In genomic region chr11:64379160-64379559, GRCh38 we compare ENCODE assay signal across 21 cellular contexts. TPM values are rescaled to one million over a fixed set of nuclear protein-coding genes. Genes with fewer than 3 reads are reported as not detected.
DNase-seq lines count a peak whose midpoint lies in the region; ATAC-seq and TF ChIP-seq lines count a peak whose summit lies in the region.
"Had no signal": no experiment of that assay in that cellular context is flagged by ENCODE, and none has a peak within 500 bp of the region (broad histone marks: within the 10 kb centered on the region; RNA-seq: fewer than 3 reads in every experiment).

No MANE protein-coding gene starts in this region.

- H3K18ac ChIP-seq in neuronal stem cell (ENCODE audit: low read length): peak overlapping the region; percentile 50

- POLR2A ChIA-PET in WTC11 (lab: Charles Lee): no interaction called here

- H3K9ac ChIP-seq in BLaER1: no peak overlapping the region
- H3K9ac ChIP-seq in neuronal stem cell (ENCODE audit: low read depth, low read length, poor library complexity): no peak overlapping the region

- no peaks in the 10 kb centered on the region for H3K79me1 ChIP-seq in neuronal stem cell (ENCODE audit: low read depth, low read length)

- H3K27me3 ChIP-seq in BLaER1 (peaks cover 3% of the 10 kb centered on the region; the same call in 1 of the 2 replicates), neuronal stem cell (ENCODE audit: control insufficient read depth in 3 of 3, insufficient read depth in 3 of 3, low read depth in 1 of 3, low read length in 3 of 3) (peaks cover 0 to 16% (median 3%) of the 10 kb centered on the region in 3 experiments)

- H3K27ac ChIP-seq in BLaER1 (no peak overlapping the region), neuronal stem cell (replicated peaks; ENCODE audit: low read length) (no peak overlapping the region)
- H3K27ac ChIP-seq: A549 had no signal

- peak overlapping the region; percentile 32 for H3K23ac ChIP-seq in neuronal stem cell (ENCODE audit: low read depth, low read length, poor library complexity)

- no peaks in the 10 kb centered on the region for H3K9me3 Mint-ChIP-seq in WTC11
- H3K9me3 Mint-ChIP-seq: CD4-positive, alpha-beta T cell had no signal

- no CpG with 5 or more reads among the region's 15 CpGs for WGBS in neuronal stem cell (ENCODE audit: extremely low coverage in 2 of 2, insufficient read length in 2 of 2, insufficient replicate concordance in 1 of 2), 2 donors

- H3K14ac ChIP-seq in neuronal stem cell (ENCODE audit: low read length): no peak overlapping the region

- CTCF ChIA-PET in WTC11 (lab: Charles Lee): interaction anchor here (1.4 to 3.6 kb wide), 3 partner anchors 22 to 70 kb away, joined by 7 to 15 read pairs (median 7); no protein-coding TSS in a partner anchor

- no peak overlapping the region for H2BK120ac ChIP-seq in neuronal stem cell (ENCODE audit: low read depth, low read length)

- TF ChIP-seq CTCF in WTC11 (IDR thresholded peaks at IDR 0.05) (no peak), GM13977 (IDR thresholded peaks at IDR 0.05; ENCODE audit: extremely low read depth, insufficient read depth, missing control alignments) (no peak)

- H3K9me3 ChIP-seq in BLaER1 (no peaks in the 10 kb centered on the region), neuronal stem cell (replicated peaks in 1 of 2; ENCODE audit: control insufficient read depth in 2 of 2, insufficient read depth in 1 of 2, low read depth in 1 of 2, low read length in 2 of 2) (peaks cover 0 to 7% of the 10 kb centered on the region in 2 donors)
- H3K9me3 ChIP-seq: A549, Caco-2 had no signal

- peak overlapping the region; percentile 5 for H3K4ac ChIP-seq in neuronal stem cell (ENCODE audit: low read length)

- peaks cover 12% of the 10 kb centered on the region for H3K27me3 Mint-ChIP-seq in WTC11 (ENCODE audit: low read depth)
- H3K27me3 Mint-ChIP-seq: CD4-positive, alpha-beta T cell had no signal

- H3K4me1 ChIP-seq in BLaER1: peaks cover 71% of the 10 kb centered on the region
- peaks cover 0 to 15% of the 10 kb centered on the region in 2 donors for H3K4me1 ChIP-seq in neuronal stem cell (ENCODE audit: control insufficient read depth in 2 of 2, insufficient read depth in 1 of 2, low read depth in 1 of 2, low read length in 2 of 2)
- H3K4me1 ChIP-seq: A549 had no signal

- ATAC-seq in WTC11 (no peak), HG03521 (IDR thresholded peaks at IDR 0.05; ENCODE audit: unreplicated experiment) (no peak)
- ATAC-seq: A549 had no signal

- no peak overlapping the region for H2AK5ac ChIP-seq in neuronal stem cell (ENCODE audit: low read depth, low read length)

- H3K4me2 ChIP-seq in BLaER1 (peak overlapping the region; percentile 77), neuronal stem cell (ENCODE audit: insufficient read depth, low read length, poor library complexity, severe bottlenecking) (no peak overlapping the region)
- H3K4me2 ChIP-seq: A549 had no signal

- H2BK5ac ChIP-seq in neuronal stem cell (ENCODE audit: low read length): no peak overlapping the region

- H4K91ac ChIP-seq in neuronal stem cell (ENCODE audit: low read depth, low read length, poor library complexity): no peak overlapping the region

- DNase-seq in G401 (ENCODE audit: low spot score) (peak; percentile 95), WTC11 (ENCODE audit: low spot score) (no peak), neuronal stem cell (ENCODE audit: low spot score) (no peak), GM13977 (ENCODE audit: low spot score) (no peak), NCI-H2107 (lab: John Stamatoyannopoulos, UW) (no peak)
- DNase-seq: Caco-2; CD4-positive, alpha-beta T cell; DMS153; EL; Karpas-422; MV-4-11; NCI-H1105 treated with DMSO at 0.1 percent for 48 hours; NCI-H1694 treated with DMSO at 0.1 percent for 48 hours; NCI-H2081 treated with DMSO at 0.1 percent for 48 hours; NCI-H748 treated with DMSO at 0.1 percent for 48 hours; NK-92 treated with Interleukin-12 subunit alpha and Interleukin-12 subunit beta, amount 100 ng/mL, for 24 hours; Right ventricle myocardium superior had no signal

- no peak overlapping the region for H3K4me3 ChIP-seq in BLaER1
- H3K4me3 ChIP-seq in neuronal stem cell (ENCODE audit: low read length in 2 of 2): peak overlapping the region in 1 of 2 donors; percentile 11
- H3K4me3 ChIP-seq: A549 had no signal

- H3K36me3 Mint-ChIP-seq in WTC11: no peaks in the 10 kb centered on the region

- H2BK12ac ChIP-seq in neuronal stem cell (ENCODE audit: low read length): peak overlapping the region; percentile 51

- no peaks in the 10 kb centered on the region for H3K4me1 Mint-ChIP-seq in WTC11
- H3K4me1 Mint-ChIP-seq: B cell had no signal

- H3K4me3 Mint-ChIP-seq in WTC11: no peak overlapping the region
- H3K4me3 Mint-ChIP-seq: B cell; CD4-positive, alpha-beta T cell had no signal

- in situ Hi-C loops in G401 (cut with HindIII; ENCODE audit: low sequenced_read_pairs) (no loop called here), GM13977 (cut with MboI; ENCODE audit: low pct_unique_long_range_greater_than_20kb, low sequenced_read_pairs, unreplicated experiment) (no loop called here)

- no peaks in the 10 kb centered on the region for H3K36me3 ChIP-seq in BLaER1
- peaks cover 0 to 5% of the 10 kb centered on the region in 2 donors for H3K36me3 ChIP-seq in neuronal stem cell (replicated peaks in 1 of 2; ENCODE audit: control insufficient read depth in 2 of 2, insufficient read depth in 2 of 2, low read length in 2 of 2)

- H4K8ac ChIP-seq in neuronal stem cell (ENCODE audit: low read depth, low read length): peak overlapping the region; percentile 73

- no peaks in the 10 kb centered on the region for H4K20me1 ChIP-seq in BLaER1

- H2AFZ ChIP-seq in neuronal stem cell (ENCODE audit: low read length): no peak overlapping the region

- no peak overlapping the region for H2BK15ac ChIP-seq in neuronal stem cell (ENCODE audit: low read length)

- H3K27ac Mint-ChIP-seq in WTC11: no peak overlapping the region
- H3K27ac Mint-ChIP-seq: B cell; CD4-positive, alpha-beta T cell had no signal

TF ChIP-seq in WTC11, 78 proteins besides CTCF, POLR2A, EP300 and RAD21:
- TF ChIP-seq SOX15 (CRISPR knock-in tag; IDR thresholded peaks at IDR 0.05): no peak
- 0 out of 2 replicates have a peak, but pooled peaks have one; percentile 25 for TF ChIP-seq ZBTB43 (CRISPR knock-in tag; IDR thresholded peaks at IDR 0.05)
TF ChIP-seq in WTC11: peak in this region for 1.

RNA-seq across cellular contexts. Expression of gene RPS6KA4, which starts 20.2 kb away (rescaled TPM):
- 113 and 126 TPM in 2 replicates for total RNA-seq in G401 (2014; rRNA removed; shearing (Covaris generic))
- 16.8 to 18.3 TPM (median 18.3 TPM) in 3 replicates for total RNA-seq in WTC11 (2021)
- 5.7 TPM for polyA plus RNA-seq in neuronal stem cell (2013, experiment 1 of 2)
- polyA plus RNA-seq in neuronal stem cell (2013, experiment 2 of 2): 5.0 TPM

RNA-seq across cellular contexts. Expression of gene CCDC88B, which starts 39.2 kb away (rescaled TPM):
- 15.1 and 26.6 TPM in 2 replicates for total RNA-seq in G401 (2014; rRNA removed; shearing (Covaris generic))
- 17.0 to 22.0 TPM (median 19.9 TPM) in 3 replicates for total RNA-seq in WTC11 (2021)
- polyA plus RNA-seq in neuronal stem cell (2013, experiment 1 of 2): 4.0 TPM
- 4.5 TPM for polyA plus RNA-seq in neuronal stem cell (2013, experiment 2 of 2)
